Comparison of ENCODE assay signal across 16 cellular contexts in genomic region chr2:130581491-130581890, GRCh38. TPM values are rescaled to one million over a fixed set of nuclear protein-coding genes. Genes with fewer than 3 reads are reported as not detected.
DNase-seq lines count a peak whose midpoint lies in the region; ATAC-seq, FAIRE-seq and TF ChIP-seq lines count a peak whose summit lies in the region.
"Not testable (repeated sequence)": the region's sequence is repeated elsewhere in the genome, so short reads cannot be mapped to it uniquely, and the experiment has no call there.
"Had no signal": no experiment of that assay in that cellular context is flagged by ENCODE, and none has a peak within 500 bp of the region (broad histone marks: within the 10 kb centered on the region; RNA-seq: fewer than 3 reads in every experiment).

No MANE protein-coding gene starts in this region.

- TF ChIP-seq POLR2A in suprapubic skin (IDR thresholded peaks at IDR 0.05) = not testable (repeated sequence)

- not testable (repeated sequence) for H3K27ac ChIP-seq in lung (ENCODE audit: low read depth in 1 of 2, low read length in 1 of 2); suprapubic skin

- H3K4me3 Mint-ChIP-seq in activated CD8-positive, alpha-beta T cell treated with anti-CD3 and anti-CD28 coated beads, Interleukin-2, amount 10 ng/mL, durations not matched to agents 7 days and 5 days; osteocyte (ENCODE audit: unreplicated experiment): not testable (repeated sequence)

- not testable (repeated sequence) for H3K4me3 ChIP-seq in bronchial epithelial cell (ENCODE audit: low read depth, low read length); lung; suprapubic skin

- FAIRE-seq in bronchial epithelial cell (lab: Jason Lieb, UNC) = peak; percentile 80

- ATAC-seq in activated CD8-positive, alpha-beta T cell treated with anti-CD3 and anti-CD28 coated beads, Interleukin-2, amount 10 ng/mL, durations not matched to agents 7 days and 5 days; lung (ENCODE audit: insufficient read depth, low FRiP score): not testable (repeated sequence)

- H3K4me1 Mint-ChIP-seq in activated CD8-positive, alpha-beta T cell treated with anti-CD3 and anti-CD28 coated beads, Interleukin-2, amount 10 ng/mL, durations not matched to agents 7 days and 5 days (ENCODE audit: low read depth); osteocyte (ENCODE audit: unreplicated experiment): not testable (repeated sequence)

- not testable (repeated sequence) for TF ChIP-seq EP300 in suprapubic skin (IDR thresholded peaks at IDR 0.05)

- not testable (repeated sequence) for H3K27me3 Mint-ChIP-seq in activated CD8-positive, alpha-beta T cell treated with anti-CD3 and anti-CD28 coated beads, Interleukin-2, amount 10 ng/mL, durations not matched to agents 7 days and 5 days (ENCODE audit: low read depth); osteocyte (ENCODE audit: unreplicated experiment)

- CTCF ChIA-PET in activated CD8-positive, alpha-beta T cell treated with anti-CD3 and anti-CD28 coated beads, Interleukin-2, amount 10 ng/mL, durations not matched to agents 7 days and 5 days (lab: Charles Lee) = not testable (repeated sequence)

- H3K9me3 Mint-ChIP-seq in activated CD8-positive, alpha-beta T cell treated with anti-CD3 and anti-CD28 coated beads, Interleukin-2, amount 10 ng/mL, durations not matched to agents 7 days and 5 days (ENCODE audit: insufficient read depth); osteocyte (ENCODE audit: unreplicated experiment): not testable (repeated sequence)

- not testable (repeated sequence) for H3K27ac Mint-ChIP-seq in activated CD8-positive, alpha-beta T cell treated with anti-CD3 and anti-CD28 coated beads, Interleukin-2, amount 10 ng/mL, durations not matched to agents 7 days and 5 days; osteocyte (ENCODE audit: unreplicated experiment)

- POLR2A ChIA-PET in activated CD8-positive, alpha-beta T cell treated with anti-CD3 and anti-CD28 coated beads, Interleukin-2, amount 10 ng/mL, durations not matched to agents 7 days and 5 days (lab: Charles Lee) = not testable (repeated sequence)

- H3K27me3 ChIP-seq in bronchial epithelial cell (ENCODE audit: control insufficient read depth, insufficient read depth, low read length); lung (ENCODE audit: control insufficient read depth, insufficient read depth); suprapubic skin: not testable (repeated sequence)

- DNase-seq in Daoy (ENCODE audit: low read depth) = peak; percentile 0
- DNase-seq in activated CD8-positive, alpha-beta T cell treated with anti-CD3 and anti-CD28 coated beads, Interleukin-2, amount 10 ng/mL, durations not matched to agents 7 days and 5 days = peak; percentile 17
- not testable (repeated sequence) for DNase-seq in bronchial epithelial cell (ENCODE audit: low read depth)
- DNase-seq in cardiac septum (ENCODE audit: low spot score) = peak; percentile 53
- DNase-seq in lung (ENCODE audit: low spot score) = peak; percentile 25
- DNase-seq in osteocyte (ENCODE audit: extremely low spot score, unreplicated experiment) = peak; percentile 70
- peak; percentile 26 to 40 for DNase-seq in suprapubic skin (ENCODE audit: low spot score in 2 of 2)

- not testable (repeated sequence) for H3K36me3 Mint-ChIP-seq in activated CD8-positive, alpha-beta T cell treated with anti-CD3 and anti-CD28 coated beads, Interleukin-2, amount 10 ng/mL, durations not matched to agents 7 days and 5 days (ENCODE audit: low read depth); osteocyte (ENCODE audit: unreplicated experiment)

- TF ChIP-seq CTCF in bronchial epithelial cell (IDR thresholded peaks at IDR 0.05; ENCODE audit: insufficient read depth, low read length, severe bottlenecking); lung (IDR thresholded peaks at IDR 0.05; ENCODE audit: control extremely low read depth, extremely low read depth); osteocyte (IDR thresholded peaks at IDR 0.05); suprapubic skin (IDR thresholded peaks at IDR 0.05): not testable (repeated sequence)

- not testable (repeated sequence) for H3K9me3 ChIP-seq in lung (ENCODE audit: control insufficient read depth in 2 of 2, insufficient read depth in 1 of 2, low read length in 1 of 2); suprapubic skin

- not testable (repeated sequence) for H3K4me1 ChIP-seq in lung (ENCODE audit: control insufficient read depth in 2 of 2, insufficient read depth in 2 of 2, low read length in 2 of 2); suprapubic skin

- 91 to 97% methylated on average over 6 of the region's 7 CpGs for WGBS in lung, 2 donors
- no CpG with 5 or more reads among the region's 7 CpGs for WGBS in suprapubic skin

- intact Hi-C loops in cardiac septum (cut with DNase I) = not testable (repeated sequence)

- H3K36me3 ChIP-seq in bronchial epithelial cell (ENCODE audit: control insufficient read depth, insufficient read depth, low read length); lung (ENCODE audit: control insufficient read depth in 2 of 2, insufficient read depth in 2 of 2, low read length in 2 of 2); suprapubic skin: not testable (repeated sequence)

RNA-seq across cellular contexts. Expression of gene CFC1, which starts 17.9 kb away (rescaled TPM):
- total RNA-seq in Daoy (2014; rRNA removed; shearing (Covaris generic)) = not detected in 2 replicates
- total RNA-seq in activated CD8-positive, alpha-beta T cell treated with anti-CD3 and anti-CD28 coated beads, Interleukin-2, amount 10 ng/mL, durations not matched to agents 7 days and 5 days = not detected
- total RNA-seq in bronchial epithelial cell = not detected in 2 replicates
- total RNA-seq in cardiac septum = not detected
- total RNA-seq in lung = 1 to 10 TPM in 1 of 2 donors, not detected in 1; 9.1 TPM
- 1 to 10 TPM in 1 of 2 donors, under 1 TPM in 1; 0.19 to 1.3 TPM for polyA plus RNA-seq in lung
- not detected in 2 replicates for total RNA-seq in osteocyte
- total RNA-seq in suprapubic skin = not detected
- total RNA-seq: A673; Calu3; CD8-positive, alpha-beta T cell; G401; GM12878; HFFc6; HT1080 had no signal
- polyA plus RNA-seq: AG04450, GM12878 had no signal

RNA-seq across cellular contexts. Expression of gene POTEJ, which starts 29.7 kb away (rescaled TPM):
- 0.06 and 0.18 TPM in 2 replicates for total RNA-seq in Daoy (2014; rRNA removed; shearing (Covaris generic))
- not detected for total RNA-seq in activated CD8-positive, alpha-beta T cell treated with anti-CD3 and anti-CD28 coated beads, Interleukin-2, amount 10 ng/mL, durations not matched to agents 7 days and 5 days
- total RNA-seq in bronchial epithelial cell (not detected in 2 replicates), cardiac septum (not detected), lung (1 to 10 TPM in 1 of 2 donors, under 1 TPM in 1; 0.09 to 1.8 TPM), osteocyte (not detected in 2 replicates), suprapubic skin (not detected)
- polyA plus RNA-seq in lung = not detected
- total RNA-seq: A673; Calu3; CD8-positive, alpha-beta T cell; G401; GM12878; H7; HFFc6; HT1080 had no signal
- polyA plus RNA-seq: AG04450, GM12878 had no signal
